ENCODE assay signal across 1 cellular context in the genomic region with DNA sequence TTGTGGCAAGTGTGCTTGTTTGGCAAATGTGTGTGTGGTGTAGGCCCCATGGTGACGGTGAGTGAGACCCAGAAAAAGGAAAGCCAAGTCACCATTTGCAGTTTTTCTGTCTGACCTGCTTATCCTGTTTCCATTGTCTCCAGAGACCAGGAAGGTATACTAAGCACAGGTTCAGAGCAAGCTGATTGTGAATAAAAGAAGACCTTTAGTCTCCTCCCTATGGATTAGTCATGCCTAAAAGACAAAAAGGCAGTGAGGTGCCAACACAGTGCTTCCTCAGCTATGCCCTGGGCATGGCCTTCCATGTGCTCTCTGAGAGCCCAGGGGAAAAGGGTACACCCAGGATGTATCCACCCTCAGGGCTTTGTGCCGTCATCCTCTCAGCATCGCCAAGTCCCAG.
TF ChIP-seq lines count a peak whose summit lies in the region.

No MANE protein-coding gene starts in this region.

TF ChIP-seq in H1, 55 proteins besides CTCF, POLR2A, EP300 and RAD21:
- TF ChIP-seq SP2 (IDR thresholded peaks at IDR 0.05; ENCODE audit: low read length) = no peak
- no peak for TF ChIP-seq FOSL1 (IDR thresholded peaks at IDR 0.05; ENCODE audit: insufficient read depth, low read depth, low read length)
- no peak for TF ChIP-seq TCF12 (IDR thresholded peaks at IDR 0.05; ENCODE audit: low read depth, low read length)
- no peak for TF ChIP-seq RXRA (IDR thresholded peaks at IDR 0.05; ENCODE audit: insufficient read depth, low read depth, low read length)
